ENCODE assay signal across 8 cellular contexts in the genomic region with DNA sequence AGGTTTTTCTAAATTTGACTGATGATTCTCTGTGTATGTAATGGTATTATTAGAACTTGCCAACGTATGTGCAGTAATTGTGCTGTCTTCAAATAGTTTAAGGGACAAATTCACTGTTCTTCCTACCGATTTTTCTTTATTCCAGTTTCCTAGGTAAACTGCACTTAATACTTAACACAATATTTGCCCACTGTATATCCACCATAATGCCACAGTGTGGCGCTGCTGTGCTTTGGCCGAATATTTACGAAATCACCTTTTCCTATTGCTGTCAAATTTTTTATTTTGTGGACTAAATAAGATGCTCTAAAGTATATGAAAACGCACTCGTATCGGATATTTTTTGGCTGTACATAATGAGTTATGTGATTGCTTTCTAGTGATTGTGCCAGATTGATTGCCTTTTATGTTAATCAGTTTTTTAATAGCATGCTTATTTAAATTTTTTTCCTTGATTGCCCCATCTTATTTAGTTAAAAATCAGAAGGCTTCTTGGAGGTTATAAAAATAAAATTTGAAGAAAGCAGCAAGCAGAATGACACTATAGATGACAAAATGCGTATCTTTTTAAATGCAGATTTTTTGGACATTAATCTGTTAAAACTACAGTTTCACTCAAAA. TPM values are rescaled to one million over a fixed set of nuclear protein-coding genes. Genes with fewer than 3 reads are reported as not detected.
A peak's percentile ranks its signal among the peaks of the same experiment; 100 is the strongest.
DNase-seq lines count a peak whose midpoint lies in the region; ATAC-seq and TF ChIP-seq lines count a peak whose summit lies in the region.

No MANE protein-coding gene starts in this region.

- H4K20me1 ChIP-seq in BLaER1 treated with 17β-estradiol and CSF1 and Interleukin-3, amounts not matched to agents 10 nM and 100 nM, result peaks cover 12 to 95% (median 68%) of the 10 kb centered on the region in 11 experiments; a peak in 21 of 22 replicates

- peaks cover 8 to 25% (median 14%) of the 10 kb centered on the region in 10 experiments; a peak in 13 of 20 replicates for H3K4me1 ChIP-seq in BLaER1 treated with 17β-estradiol and CSF1 and Interleukin-3, amounts not matched to agents 10 nM and 100 nM
- H3K4me1 ChIP-seq in effector memory CD4-positive, alpha-beta T cell (ENCODE audit: control insufficient read depth, insufficient read depth, low read length, poor library complexity, severe bottlenecking), result no peaks in the 10 kb centered on the region
- H3K4me1 ChIP-seq in tibial artery, result peaks cover 0 to 62% (median 7%) of the 10 kb centered on the region in 4 donors

- peak; percentile 21 for ATAC-seq in GM18868 (IDR thresholded peaks at IDR 0.05; ENCODE audit: unreplicated experiment)

- no peak overlapping the region for H3K9ac ChIP-seq in BLaER1 treated with 17β-estradiol and CSF1 and Interleukin-3, amounts not matched to agents 10 nM and 100 nM

- no peak overlapping the region for H3K27ac ChIP-seq in BLaER1 treated with 17β-estradiol and CSF1 and Interleukin-3, amounts not matched to agents 10 nM and 100 nM
- H3K27ac ChIP-seq in effector memory CD4-positive, alpha-beta T cell (ENCODE audit: insufficient read depth, low read length, poor library complexity, severe bottlenecking), result no peak overlapping the region
- H3K27ac ChIP-seq in tibial artery, result peak overlapping the region in 1 of 2 donors; percentile 45

- H3K4me1 Mint-ChIP-seq in mesothelial cell of epicardium, result peaks cover 32% of the 10 kb centered on the region

- intact Hi-C loops in tibial artery (cut with DNase I; ENCODE audit: low total_unique reads), result no loop called here

- no peaks in the 10 kb centered on the region for H3K27me3 ChIP-seq in BLaER1 treated with 17β-estradiol and CSF1 and Interleukin-3, amounts not matched to agents 10 nM and 100 nM
- no peaks in the 10 kb centered on the region for H3K27me3 ChIP-seq in effector memory CD4-positive, alpha-beta T cell (replicated peaks; ENCODE audit: control insufficient read depth, insufficient read depth, low read length, poor library complexity, severe bottlenecking)
- H3K27me3 ChIP-seq in tibial artery, result no peaks in the 10 kb centered on the region

- no peaks in the 10 kb centered on the region for H3K27me3 Mint-ChIP-seq in mesothelial cell of epicardium (ENCODE audit: low read depth)

- H3K27ac Mint-ChIP-seq in mesothelial cell of epicardium, result peak overlapping the region; percentile 66

- peak; percentile 28 for DNase-seq in NCI-H146 (lab: John Stamatoyannopoulos, UW)
- peak; percentile 13 for DNase-seq in activated CD4-positive, alpha-beta T cell treated with anti-CD3 and anti-CD28 coated beads for 1 hour
- DNase-seq in effector memory CD4-positive, alpha-beta T cell, result peak in 2 of 3 donors; percentile 15 to 30
- DNase-seq in mesothelial cell of epicardium (ENCODE audit: low spot score in 2 of 2, unreplicated experiment in 2 of 2), result peak in 1 of 2 experiments; percentile 49
- peak in 1 of 2 donors; percentile 53 for DNase-seq in tibial artery
- DNase-seq in NCI-H128 (lab: John Stamatoyannopoulos, UW; ENCODE audit: unreplicated experiment), result no peak

- peaks cover 36% of the 10 kb centered on the region for H3K36me3 Mint-ChIP-seq in mesothelial cell of epicardium

- no peak overlapping the region for H3K4me3 Mint-ChIP-seq in mesothelial cell of epicardium

- H3K4me3 ChIP-seq in BLaER1 treated with 17β-estradiol and CSF1 and Interleukin-3, amounts not matched to agents 10 nM and 100 nM, result no peak overlapping the region
- H3K4me3 ChIP-seq in effector memory CD4-positive, alpha-beta T cell (ENCODE audit: insufficient read depth, low read depth, low read length, poor library complexity, severe bottlenecking), result no peak overlapping the region
- H3K4me3 ChIP-seq in tibial artery, result no peak overlapping the region

- peak; percentile 88 for TF ChIP-seq CTCF in mesothelial cell of epicardium (IDR thresholded peaks at IDR 0.05; ENCODE audit: unreplicated experiment)
- peak; percentile 71 to 73 for TF ChIP-seq CTCF in tibial artery (IDR thresholded peaks at IDR 0.05)

- peak overlapping the region in 6 of 11 experiments; percentile 9 to 47 (median 23); a peak in 10 of 22 replicates for H3K4me2 ChIP-seq in BLaER1 treated with 17β-estradiol and CSF1 and Interleukin-3, amounts not matched to agents 10 nM and 100 nM

- H3K9me3 ChIP-seq in BLaER1 treated with 17β-estradiol and CSF1 and Interleukin-3, amounts not matched to agents 10 nM and 100 nM (replicated peaks in 1 of 11), result no peaks in the 10 kb centered on the region
- H3K9me3 ChIP-seq in effector memory CD4-positive, alpha-beta T cell (ENCODE audit: control insufficient read depth, low read length), result no peaks in the 10 kb centered on the region
- H3K9me3 ChIP-seq in tibial artery, result no peaks in the 10 kb centered on the region

- H3K9me3 Mint-ChIP-seq in mesothelial cell of epicardium, result no peaks in the 10 kb centered on the region

- H3K36me3 ChIP-seq in BLaER1 treated with 17β-estradiol and CSF1 and Interleukin-3, amounts not matched to agents 10 nM and 100 nM, result peaks cover 45 to 97% (median 72%) of the 10 kb centered on the region in 11 experiments
- peaks cover 25% of the 10 kb centered on the region for H3K36me3 ChIP-seq in effector memory CD4-positive, alpha-beta T cell (ENCODE audit: control insufficient read depth, insufficient read depth, low read length)
- H3K36me3 ChIP-seq in tibial artery, result peaks cover 4 to 5% (median 4%) of the 10 kb centered on the region in 3 donors

RNA-seq across cellular contexts. Expression of a gene that starts 10.5 kb away (rescaled TPM):
- total RNA-seq in mesothelial cell of epicardium, result 59.6 to 64.7 TPM (median 62.1 TPM) in 3 replicates

RNA-seq across cellular contexts. Expression of a gene that starts 10.8 kb away (rescaled TPM):
- total RNA-seq in mesothelial cell of epicardium, result 2.8 to 4.1 TPM (median 3.5 TPM) in 3 replicates
